Comparison of ENCODE assay signal across 9 cellular contexts in the genomic region with DNA sequence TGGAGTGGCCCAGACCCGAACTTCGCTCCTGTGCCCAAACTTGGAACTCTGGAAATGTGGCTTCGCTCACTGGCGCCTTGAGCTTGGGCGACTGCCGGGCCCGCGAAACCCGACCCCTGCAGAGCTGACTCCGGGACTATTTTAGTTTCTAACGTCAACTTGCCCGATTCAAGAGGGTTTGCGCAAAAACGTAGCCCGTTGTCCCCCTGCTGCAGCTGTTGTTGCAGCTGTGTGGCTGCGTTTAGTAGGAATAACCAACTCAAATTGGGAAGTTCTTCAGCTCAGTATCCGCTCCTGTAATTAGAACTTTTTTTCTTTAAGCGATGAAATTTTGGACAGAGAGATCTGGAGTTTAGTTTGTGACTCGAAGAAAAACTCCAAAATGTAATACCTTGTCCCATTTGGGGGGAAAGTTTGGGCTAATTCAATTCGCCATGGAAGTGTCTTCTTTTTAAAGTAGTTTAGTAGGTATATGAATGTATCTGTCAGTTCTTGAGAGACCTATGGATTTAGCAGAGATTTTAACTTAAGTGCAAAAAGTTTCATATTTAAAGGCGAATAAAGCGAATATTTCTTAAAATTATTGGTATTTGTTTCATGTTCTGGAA. TPM values are rescaled to one million over a fixed set of nuclear protein-coding genes. Genes with fewer than 3 reads are reported as not detected.
DNase-seq lines count a peak whose midpoint lies in the region; ATAC-seq, FAIRE-seq and TF ChIP-seq lines count a peak whose summit lies in the region.
"Had no signal": no experiment of that assay in that cellular context is flagged by ENCODE, and none has a peak within 500 bp of the region (broad histone marks: within the 10 kb centered on the region; RNA-seq: fewer than 3 reads in every experiment).

No MANE protein-coding gene starts in this region.

- H3K9me3 ChIP-seq in uterus: no peaks in the 10 kb centered on the region

- peaks cover 59% of the 10 kb centered on the region for H3K4me1 Mint-ChIP-seq in central memory CD8-positive, alpha-beta T cell
- H3K4me1 Mint-ChIP-seq in memory B cell: peaks cover 31% of the 10 kb centered on the region

- H3K27ac ChIP-seq in uterus: peak overlapping the region; percentile 92 to 98

- peak overlapping the region; percentile 72 to 99 for H3K4me3 ChIP-seq in uterus

- H3K36me3 ChIP-seq in uterus: no peaks in the 10 kb centered on the region

- peak overlapping the region; percentile 87 for H3K4me3 Mint-ChIP-seq in central memory CD8-positive, alpha-beta T cell
- peak overlapping the region; percentile 93 for H3K4me3 Mint-ChIP-seq in memory B cell

- no peaks in the 10 kb centered on the region for H3K9me3 Mint-ChIP-seq in central memory CD8-positive, alpha-beta T cell
- H3K9me3 Mint-ChIP-seq in memory B cell: no peaks in the 10 kb centered on the region

- peaks cover 40% of the 10 kb centered on the region for H3K36me3 Mint-ChIP-seq in central memory CD8-positive, alpha-beta T cell (ENCODE audit: insufficient read depth)
- H3K36me3 Mint-ChIP-seq in memory B cell: peaks cover 12% of the 10 kb centered on the region

- H3K27ac Mint-ChIP-seq in central memory CD8-positive, alpha-beta T cell (ENCODE audit: low read depth): peak overlapping the region; percentile 67
- H3K27ac Mint-ChIP-seq in memory B cell: peak overlapping the region; percentile 96

- no peak for FAIRE-seq in H54 (lab: Jason Lieb, UNC)

- TF ChIP-seq POLR2A in uterus (IDR thresholded peaks at IDR 0.05): no peak
- no peak for TF ChIP-seq POLR2A in H54 (IDR thresholded peaks at IDR 0.05; ENCODE audit: low read depth, low read length)

- no peak for ATAC-seq in central memory CD8-positive, alpha-beta T cell (replicated peaks; ENCODE audit: extremely low read depth, poor library complexity, severe bottlenecking)
- peak; percentile 3 for ATAC-seq in memory B cell (ENCODE audit: low read depth)
- no peak for ATAC-seq in HG03520 (IDR thresholded peaks at IDR 0.05; ENCODE audit: unreplicated experiment)

- no peaks in the 10 kb centered on the region for H3K27me3 Mint-ChIP-seq in central memory CD8-positive, alpha-beta T cell
- no peaks in the 10 kb centered on the region for H3K27me3 Mint-ChIP-seq in memory B cell

- H3K27me3 ChIP-seq in uterus: no peaks in the 10 kb centered on the region

- intact Hi-C loops in uterus (cut with DNase I; ENCODE audit: low total_unique reads): loop anchor here (10.0 kb wide), 1 partner anchor 323 kb away; no protein-coding TSS in a partner anchor

- peak; percentile 28 for DNase-seq in NCI-H345 treated with DMSO at 0.1 percent for 48 hours (lab: John Stamatoyannopoulos, UW; ENCODE audit: unreplicated experiment)
- DNase-seq in NCI-H345 (lab: John Stamatoyannopoulos, UW): no peak
- DNase-seq in NCI-H748 (lab: John Stamatoyannopoulos, UW; ENCODE audit: unreplicated experiment): peak; percentile 48
- DNase-seq in central memory CD8-positive, alpha-beta T cell (ENCODE audit: low spot score in 2 of 2): no peak
- no peak for DNase-seq in memory B cell (ENCODE audit: low spot score in 2 of 2)
- DNase-seq in uterus: peak in 1 of 2 donors; percentile 51
- DNase-seq in H54 (ENCODE audit: insufficient read length, low spot score): no peak

- peaks cover 0 to 6% of the 10 kb centered on the region in 2 donors for H3K4me1 ChIP-seq in uterus

- TF ChIP-seq CTCF in uterus (IDR thresholded peaks at IDR 0.05): no peak

RNA-seq across cellular contexts. Expression of a gene that starts 0.6 kb away (rescaled TPM):
- 100 to 1,000 TPM; 256 to 378 (median 305) TPM for total RNA-seq in uterus

RNA-seq across cellular contexts. Expression of a gene that starts 13.8 kb away (rescaled TPM):
- total RNA-seq in uterus: 100 to 1,000 TPM; 236 to 387 (median 305) TPM

RNA-seq across cellular contexts. Expression of a gene that starts 28.4 kb away (rescaled TPM):
- 10 to 100 TPM in 1 of 4 donors, 1 to 10 TPM in 3; 3.1 to 15.8 (median 9.0) TPM for total RNA-seq in uterus
- total RNA-seq: Daoy had no signal

Comparison
In these comparisons a context has a peak if more than half of its experiments do, and no peak if none do; other contexts are left out.
1. DNase-seq: peak in NCI-H345 treated with DMSO at 0.1 percent for 48 hours (single experiment) and NCI-H748 (single experiment); none in NCI-H345 (single experiment), central memory CD8-positive, alpha-beta T cell (0 of 2), memory B cell (0 of 2) and H54 (single experiment).